23 cellular contexts compared by ENCODE assay signal in the genomic region with DNA sequence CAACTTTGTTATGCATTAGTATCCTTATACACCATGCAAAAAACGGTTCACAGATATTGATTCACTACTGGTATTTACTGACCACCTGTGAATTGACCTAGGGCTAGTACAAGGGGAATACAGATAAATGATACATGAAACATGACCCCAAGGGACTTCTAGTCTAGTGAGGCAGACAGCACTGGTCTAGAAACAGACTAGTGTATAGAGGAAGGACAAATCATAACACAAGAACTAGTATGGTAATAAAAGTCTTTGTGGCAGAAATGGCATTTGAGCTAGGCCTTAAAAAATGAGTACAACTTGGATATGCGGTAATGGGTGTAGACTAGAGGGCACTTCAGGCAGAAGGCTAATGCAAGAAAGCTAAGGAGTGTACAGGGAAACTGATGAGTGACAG.
DNase-seq lines count a peak whose midpoint lies in the region; ATAC-seq, FAIRE-seq and TF ChIP-seq lines count a peak whose summit lies in the region.
"Had no signal": no experiment of that assay in that cellular context is flagged by ENCODE, and none has a peak within 500 bp of the region (broad histone marks: within the 10 kb centered on the region; RNA-seq: fewer than 3 reads in every experiment).

No MANE protein-coding gene starts in this region.

- CTCF ChIA-PET in GM12878 (lab: Yijun Ruan, JAX), result no interaction called here

- H3K4me2 ChIP-seq in GM12878 (ENCODE audit: control insufficient read depth, insufficient read depth), result no peak overlapping the region

- intact Hi-C loops in GM12878 (cut with micrococcal nuclease; ENCODE audit: unreplicated experiment), result no loop called here

- no peaks in the 10 kb centered on the region for H3K4me1 ChIP-seq in GM12878 (ENCODE audit: control insufficient read depth, insufficient read depth, low read length)

- in situ Hi-C loops in GM12878 (cut with MboI), result no loop called here

- SMC1A ChIA-PET in GM12878 (lab: Charles Lee; ENCODE audit: uncharacterized antibody, unreplicated experiment), result interaction anchor here (0.6 kb wide), 1 partner anchor 119 kb away, joined by 3 read pairs; no protein-coding TSS in a partner anchor

- H3K9me3 ChIP-seq in GM12878 (replicated peaks; ENCODE audit: control insufficient read depth, insufficient read depth, low read length), result no peaks in the 10 kb centered on the region; the same call in 2 of the 3 replicates
- H3K9me3 ChIP-seq: mucosa of descending colon had no signal

- H4K20me1 ChIP-seq in GM12878 (ENCODE audit: control insufficient read depth, insufficient read depth), result no peaks in the 10 kb centered on the region

- H2AFZ ChIP-seq in GM12878 (ENCODE audit: control insufficient read depth, low read depth, low read length), result no peak overlapping the region

- TF ChIP-seq EP300 in GM12878 (IDR thresholded peaks at IDR 0.05; ENCODE audit: borderline replicate concordance in 1 of 2, control insufficient read depth in 1 of 2, low read depth in 2 of 2, low read length in 2 of 2), result no peak

- DNase-seq in GM12878 (ENCODE audit: low read depth, low spot score) (no peak), skeletal muscle cell (ENCODE audit: low read depth) (peak; percentile 11), medulla oblongata (ENCODE audit: extremely low spot score) (no peak), nucleus accumbens (lab: John Stamatoyannopoulos, UW) (no peak)
- DNase-seq in activated T-cell treated with anti-CD3 and anti-CD28 coated beads, Interleukin-2, amount 50 U/mL, for 1 hour, result no peak
- DNase-seq: activated CD4-positive, alpha-beta T cell treated with anti-CD3 and anti-CD28 coated beads, Interleukin-2, amount 10 ng/mL, durations not matched to agents 7 days and 5 days; activated naive CD4-positive, alpha-beta T cell; aorta; CD8-positive, alpha-beta T cell; DND-41; GM23248; KG1; left cardiac atrium; mucosa of descending colon; NCI-H2029 treated with DMSO at 0.1 percent for 48 hours; NCI-H510A; stimulated activated CD4-positive, alpha-beta T cell treated with anti-CD3 and anti-CD28 coated beads, Interleukin-2, amount 100 ng/mL, for 24 hours had no signal

- no peak overlapping the region for H3K9ac ChIP-seq in GM12878 (ENCODE audit: control insufficient read depth, insufficient read depth, low read length)
- H3K9ac ChIP-seq: GM23248 had no signal

- H3K36me3 ChIP-seq in GM12878 (ENCODE audit: control insufficient read depth in 2 of 2, insufficient read depth in 2 of 2, low read length in 1 of 2), result peaks cover 0 to 4% of the 10 kb centered on the region in 2 experiments; a peak in 2 of 4 replicates

- TF ChIP-seq RAD21 in GM12878 (IDR thresholded peaks at IDR 0.05; ENCODE audit: insufficient read depth, low read depth, low read length), result no peak

- POLR2A ChIA-PET in GM12878 (lab: Charles Lee), result no interaction called here

- H3K4me3 ChIP-seq in GM12878, result no peak overlapping the region
- no peak overlapping the region for H3K4me3 ChIP-seq in skeletal muscle cell (ENCODE audit: low read depth, low read length)
- H3K4me3 ChIP-seq: GM23248, mucosa of descending colon had no signal

- H3K79me2 ChIP-seq in GM12878 (ENCODE audit: control insufficient read depth, insufficient read depth, low read length), result no peaks in the 10 kb centered on the region

- TF ChIP-seq POLR2A in GM12878 (IDR thresholded peaks at IDR 0.05; ENCODE audit: low read depth, low read length), result no peak

- TF ChIP-seq CTCF in GM12878 (IDR thresholded peaks at IDR 0.05 in 2 of 3, conservative IDR thresholded peaks at IDR 0.05 in 1 of 3; ENCODE audit: control insufficient read depth in 2 of 3, extremely low read depth in 1 of 3, insufficient read depth in 1 of 3, low read depth in 3 of 3, low read length in 3 of 3), result no peak

- no peak overlapping the region for H3K27ac ChIP-seq in GM12878 (ENCODE audit: control insufficient read depth, insufficient read depth)
- H3K27ac ChIP-seq: GM23248, RWPE1 had no signal

- no peaks in the 10 kb centered on the region for H3K27me3 ChIP-seq in GM12878 (replicated peaks in 1 of 2; ENCODE audit: control insufficient read depth in 2 of 2, insufficient read depth in 2 of 2, low read length in 1 of 2)

- WGBS in GM12878 (ENCODE audit: insufficient coverage, insufficient replicate concordance, low lambda C conversion rate, missing lambda C conversion rate), result 50% methylated on average over 2 of the region's 2 CpGs

- RAD21 ChIA-PET in GM12878 (lab: Charles Lee; ENCODE audit: unreplicated experiment), result no interaction called here

- no TSS peak for BruUV-seq in GM12878 (replicated peaks; lab: Mats Ljungman, UMichigan)

- FAIRE-seq in GM12878 (lab: Jason Lieb, UNC), result no peak
- FAIRE-seq: colon, GM18507 had no signal

- peak; percentile 72 for ATAC-seq in GM18907 (IDR thresholded peaks at IDR 0.05; ENCODE audit: unreplicated experiment)
- ATAC-seq in HG02678 (IDR thresholded peaks at IDR 0.05; ENCODE audit: unreplicated experiment), result peak; percentile 49
- ATAC-seq in GM12878, result peak; percentile 36; the same call in 1 of the 3 replicates
- ATAC-seq in HG03342 (IDR thresholded peaks at IDR 0.05; ENCODE audit: unreplicated experiment), result no peak
- ATAC-seq: CD8-positive, alpha-beta T cell; mucosa of descending colon had no signal

TF ChIP-seq in GM12878, 131 proteins besides CTCF, POLR2A, EP300 and RAD21:
- TF ChIP-seq CHD2 (IDR thresholded peaks at IDR 0.05; ENCODE audit: borderline replicate concordance, low read depth, low read length) (no peak), PAX8 (IDR thresholded peaks at IDR 0.05) (no peak), BMI1 (IDR thresholded peaks at IDR 0.05; ENCODE audit: borderline replicate concordance) (no peak), SMARCA5 (IDR thresholded peaks at IDR 0.05) (no peak), RCOR1 (conservative IDR thresholded peaks at IDR 0.05; ENCODE audit: low read depth, low read length) (no peak), YBX1 (IDR thresholded peaks at IDR 0.05) (no peak), CBX5 (IDR thresholded peaks at IDR 0.05; ENCODE audit: low read depth) (no peak), SIN3A (IDR thresholded peaks at IDR 0.05; ENCODE audit: low read depth, low read length) (no peak), EGR1 (IDR thresholded peaks at IDR 0.05; ENCODE audit: borderline replicate concordance in 1 of 2, low read depth in 2 of 2, low read length in 2 of 2) (no peak), NR2C2 (IDR thresholded peaks at IDR 0.05; ENCODE audit: borderline replicate concordance, control insufficient read depth, insufficient read length, low read depth) (no peak), CEBPZ (IDR thresholded peaks at IDR 0.05; ENCODE audit: low read depth, low read length) (no peak)
- TF ChIP-seq, protein P1, sequence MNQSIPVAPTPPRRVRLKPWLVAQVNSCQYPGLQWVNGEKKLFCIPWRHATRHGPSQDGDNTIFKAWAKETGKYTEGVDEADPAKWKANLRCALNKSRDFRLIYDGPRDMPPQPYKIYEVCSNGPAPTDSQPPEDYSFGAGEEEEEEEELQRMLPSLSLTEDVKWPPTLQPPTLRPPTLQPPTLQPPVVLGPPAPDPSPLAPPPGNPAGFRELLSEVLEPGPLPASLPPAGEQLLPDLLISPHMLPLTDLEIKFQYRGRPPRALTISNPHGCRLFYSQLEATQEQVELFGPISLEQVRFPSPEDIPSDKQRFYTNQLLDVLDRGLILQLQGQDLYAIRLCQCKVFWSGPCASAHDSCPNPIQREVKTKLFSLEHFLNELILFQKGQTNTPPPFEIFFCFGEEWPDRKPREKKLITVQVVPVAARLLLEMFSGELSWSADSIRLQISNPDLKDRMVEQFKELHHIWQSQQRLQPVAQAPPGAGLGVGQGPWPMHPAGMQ (IDR thresholded peaks at IDR 0.05; ENCODE audit: borderline replicate concordance), result no peak
- TF ChIP-seq, protein P2, sequence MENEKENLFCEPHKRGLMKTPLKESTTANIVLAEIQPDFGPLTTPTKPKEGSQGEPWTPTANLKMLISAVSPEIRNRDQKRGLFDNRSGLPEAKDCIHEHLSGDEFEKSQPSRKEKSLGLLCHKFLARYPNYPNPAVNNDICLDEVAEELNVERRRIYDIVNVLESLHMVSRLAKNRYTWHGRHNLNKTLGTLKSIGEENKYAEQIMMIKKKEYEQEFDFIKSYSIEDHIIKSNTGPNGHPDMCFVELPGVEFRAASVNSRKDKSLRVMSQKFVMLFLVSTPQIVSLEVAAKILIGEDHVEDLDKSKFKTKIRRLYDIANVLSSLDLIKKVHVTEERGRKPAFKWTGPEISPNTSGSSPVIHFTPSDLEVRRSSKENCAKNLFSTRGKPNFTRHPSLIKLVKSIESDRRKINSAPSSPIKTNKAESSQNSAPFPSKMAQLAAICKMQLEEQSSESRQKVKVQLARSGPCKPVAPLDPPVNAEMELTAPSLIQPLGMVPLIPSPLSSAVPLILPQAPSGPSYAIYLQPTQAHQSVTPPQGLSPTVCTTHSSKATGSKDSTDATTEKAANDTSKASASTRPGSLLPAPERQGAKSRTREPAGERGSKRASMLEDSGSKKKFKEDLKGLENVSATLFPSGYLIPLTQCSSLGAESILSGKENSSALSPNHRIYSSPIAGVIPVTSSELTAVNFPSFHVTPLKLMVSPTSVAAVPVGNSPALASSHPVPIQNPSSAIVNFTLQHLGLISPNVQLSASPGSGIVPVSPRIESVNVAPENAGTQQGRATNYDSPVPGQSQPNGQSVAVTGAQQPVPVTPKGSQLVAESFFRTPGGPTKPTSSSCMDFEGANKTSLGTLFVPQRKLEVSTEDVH (IDR thresholded peaks at IDR 0.05; ENCODE audit: low read depth, partially characterized antibody), result no peak
